In genomic region chr10:96758423-96758822, GRCh38 we compare ENCODE assay signal across 9 cellular contexts. TPM values are rescaled to one million over a fixed set of nuclear protein-coding genes. Genes with fewer than 3 reads are reported as not detected.
DNase-seq lines count a peak whose midpoint lies in the region; ATAC-seq and TF ChIP-seq lines count a peak whose summit lies in the region.
"Had no signal": no experiment of that assay in that cellular context is flagged by ENCODE, and none has a peak within 500 bp of the region (broad histone marks: within the 10 kb centered on the region; RNA-seq: fewer than 3 reads in every experiment).

No MANE protein-coding gene starts in this region.

- peak; percentile 94 for ATAC-seq in GM18870 (IDR thresholded peaks at IDR 0.05; ENCODE audit: unreplicated experiment)
- ATAC-seq in HG02642 (IDR thresholded peaks at IDR 0.05; ENCODE audit: poor library complexity, unreplicated experiment), result peak; percentile 77

- no peaks in the 10 kb centered on the region for H3K4me1 ChIP-seq in ascending aorta

- no peak for TF ChIP-seq CTCF in ascending aorta (IDR thresholded peaks at IDR 0.05)

- H3K9me3 ChIP-seq in ascending aorta, result no peaks in the 10 kb centered on the region

- H3K36me3 ChIP-seq in ascending aorta, result no peaks in the 10 kb centered on the region

- DNase-seq in MV-4-11 (lab: John Stamatoyannopoulos, UW) (peak; percentile 90), myocyte (ENCODE audit: low read depth) (peak; percentile 83), NCI-H2227 (lab: John Stamatoyannopoulos, UW; ENCODE audit: unreplicated experiment) (no peak), ascending aorta (ENCODE audit: low spot score in 2 of 2) (no peak), AG08395 (ENCODE audit: low spot score) (no peak)
- no peak for DNase-seq in activated T-cell treated with anti-CD3 and anti-CD28 coated beads, Interleukin-2, amount 50 U/mL, for 1 hour
- DNase-seq: NCI-H446 had no signal

- no peaks in the 10 kb centered on the region for H3K27me3 ChIP-seq in ascending aorta

- H3K27ac ChIP-seq in ascending aorta, result no peak overlapping the region

- H3K4me3 ChIP-seq in ascending aorta, result no peak overlapping the region

- intact Hi-C loops in ascending aorta (cut with DNase I), result no loop called here

RNA-seq across cellular contexts. Expression of gene PIK3AP1, which starts 38.1 kb away (rescaled TPM):
- total RNA-seq in myocyte, result 0.29 and 2.0 TPM in 2 replicates
- polyA plus RNA-seq in myocyte (2012), result 0.68 TPM
- total RNA-seq in ascending aorta, result 5.9 TPM

Comparison
In these comparisons a context has a peak if more than half of its experiments do, and no peak if none do; other contexts are left out.
1. DNase-seq: peak in MV-4-11 (single experiment) and myocyte (single experiment); none in NCI-H2227 (single experiment), ascending aorta (0 of 2), activated T-cell treated with anti-CD3 and anti-CD28 coated beads, Interleukin-2, amount 50 U/mL, for 1 hour (single experiment) and AG08395 (single experiment).